In the genomic region with DNA sequence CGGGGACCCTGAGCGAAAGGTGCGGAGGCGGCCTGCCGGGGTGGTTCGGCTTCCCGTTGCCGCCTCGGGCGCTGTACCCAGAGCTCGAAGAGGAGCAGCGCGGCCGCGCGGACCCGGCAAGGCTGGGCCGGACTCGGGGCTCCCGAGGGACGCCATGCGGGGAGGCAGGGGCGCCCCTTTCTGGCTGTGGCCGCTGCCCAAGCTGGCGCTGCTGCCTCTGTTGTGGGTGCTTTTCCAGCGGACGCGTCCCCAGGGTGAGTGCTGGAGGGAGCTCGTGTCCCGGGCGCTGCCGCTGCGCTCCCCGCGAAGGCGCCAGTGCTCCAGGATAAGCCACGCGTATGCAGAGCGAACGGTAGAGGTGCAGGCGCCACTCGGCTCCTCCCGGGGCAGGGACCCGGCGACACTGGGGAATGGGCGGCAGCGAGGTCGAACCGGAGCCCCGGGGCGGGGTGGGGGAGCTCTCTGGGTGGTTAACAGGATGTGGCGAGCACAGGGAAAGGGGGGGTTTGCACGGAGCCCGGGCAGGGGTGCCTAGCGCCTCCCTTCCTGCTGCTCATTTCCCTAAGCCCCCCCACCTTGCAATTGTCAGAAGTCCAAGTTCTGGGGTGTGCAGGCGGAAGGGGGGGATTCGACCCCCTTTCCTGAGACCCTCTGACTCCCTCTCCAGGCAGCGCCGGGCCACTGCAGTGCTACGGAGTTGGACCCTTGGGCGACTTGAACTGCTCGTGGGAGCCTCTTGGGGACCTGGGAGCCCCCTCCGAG, we compare ENCODE assay signal across 1 cellular context.
TF ChIP-seq lines count a peak whose summit lies in the region.

TSS of gene IL27RA (plus strand) at position 44 of the 762 bp plus-strand sequence. CDS start at position 155, 111 bp downstream.

TF ChIP-seq in H1, 55 proteins besides CTCF, POLR2A, EP300 and RAD21 (continued from another document):
- TF ChIP-seq CHD7 (IDR thresholded peaks at IDR 0.05; ENCODE audit: insufficient replicate concordance, low read length) (no peak), RNF2 (IDR thresholded peaks at IDR 0.05; ENCODE audit: borderline replicate concordance, low read depth, low read length, missing control alignments, poor library complexity, severe bottlenecking) (no peak), TEAD4 (IDR thresholded peaks at IDR 0.05; ENCODE audit: low read depth, low read length) (no peak), EGR1 (IDR thresholded peaks at IDR 0.05; ENCODE audit: borderline replicate concordance, low read depth, low read length) (peak; percentile 35; the same call in 1 of the 2 replicates), CTBP2 (IDR thresholded peaks at IDR 0.05; ENCODE audit: borderline replicate concordance, insufficient read depth, insufficient read length, low read length) (peak; percentile 26), SUZ12 (IDR thresholded peaks at IDR 0.05; ENCODE audit: low read length) (no peak), TAF1 (IDR thresholded peaks at IDR 0.05; ENCODE audit: low read depth, low read length) (peak; percentile 40; the same call in 1 of the 2 replicates), SP1 (IDR thresholded peaks at IDR 0.05; ENCODE audit: low read depth, low read length) (no peak), SIRT6 (IDR thresholded peaks at IDR 0.05; ENCODE audit: low read length) (no peak), PHF8 (conservative IDR thresholded peaks at IDR 0.05; ENCODE audit: low read depth, low read length) (peak; percentile 58), NRF1 (IDR thresholded peaks at IDR 0.05; ENCODE audit: low read depth, low read length) (no peak), HDAC6 (IDR thresholded peaks at IDR 0.05; ENCODE audit: low read depth, low read length) (no peak), GTF2F1 (IDR thresholded peaks at IDR 0.05; ENCODE audit: borderline replicate concordance, low read depth, low read length) (no peak), KDM4A (IDR thresholded peaks at IDR 0.05; ENCODE audit: low read depth, low read length, severe bottlenecking) (peak; percentile 88), SIX5 (IDR thresholded peaks at IDR 0.05; ENCODE audit: low read depth, low read length) (no peak), KDM1A (IDR thresholded peaks at IDR 0.05; ENCODE audit: borderline replicate concordance, low read length) (no peak), ASH2L (IDR thresholded peaks at IDR 0.05; ENCODE audit: low read length) (peak; percentile 81), GABPA (IDR thresholded peaks at IDR 0.05; ENCODE audit: borderline replicate concordance, insufficient read depth, low read length) (no peak), POU5F1 (IDR thresholded peaks at IDR 0.05; ENCODE audit: low read depth, low read length) (no peak), CBX5 (IDR thresholded peaks at IDR 0.05; ENCODE audit: low read depth, low read length) (no peak), BACH1 (IDR thresholded peaks at IDR 0.05; ENCODE audit: low read length) (0 out of 2 replicates have a peak, but pooled peaks have one; percentile 16), ATF2 (IDR thresholded peaks at IDR 0.05; ENCODE audit: low read length) (no peak), RBBP5 (IDR thresholded peaks at IDR 0.05; ENCODE audit: borderline replicate concordance, low read depth, low read length) (peak; percentile 82; the same call in 1 of the 2 replicates), POLR2AphosphoS5 (IDR thresholded peaks at IDR 0.05; ENCODE audit: low read depth, low read length) (no peak), CHD1 (IDR thresholded peaks at IDR 0.05; ENCODE audit: low read depth, low read length) (no peak), EZH2 (IDR thresholded peaks at IDR 0.05; ENCODE audit: low read depth, low read length, severe bottlenecking) (no peak)
- TF ChIP-seq, protein P1, sequence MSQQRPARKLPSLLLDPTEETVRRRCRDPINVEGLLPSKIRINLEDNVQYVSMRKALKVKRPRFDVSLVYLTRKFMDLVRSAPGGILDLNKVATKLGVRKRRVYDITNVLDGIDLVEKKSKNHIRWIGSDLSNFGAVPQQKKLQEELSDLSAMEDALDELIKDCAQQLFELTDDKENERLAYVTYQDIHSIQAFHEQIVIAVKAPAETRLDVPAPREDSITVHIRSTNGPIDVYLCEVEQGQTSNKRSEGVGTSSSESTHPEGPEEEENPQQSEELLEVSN (IDR thresholded peaks at IDR 0.05): peak; percentile 48
- TF ChIP-seq, protein P2, sequence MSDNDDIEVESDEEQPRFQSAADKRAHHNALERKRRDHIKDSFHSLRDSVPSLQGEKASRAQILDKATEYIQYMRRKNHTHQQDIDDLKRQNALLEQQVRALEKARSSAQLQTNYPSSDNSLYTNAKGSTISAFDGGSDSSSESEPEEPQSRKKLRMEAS (IDR thresholded peaks at IDR 0.05): peak; percentile 34; the same call in 1 of the 2 replicates
